In the genomic region with DNA sequence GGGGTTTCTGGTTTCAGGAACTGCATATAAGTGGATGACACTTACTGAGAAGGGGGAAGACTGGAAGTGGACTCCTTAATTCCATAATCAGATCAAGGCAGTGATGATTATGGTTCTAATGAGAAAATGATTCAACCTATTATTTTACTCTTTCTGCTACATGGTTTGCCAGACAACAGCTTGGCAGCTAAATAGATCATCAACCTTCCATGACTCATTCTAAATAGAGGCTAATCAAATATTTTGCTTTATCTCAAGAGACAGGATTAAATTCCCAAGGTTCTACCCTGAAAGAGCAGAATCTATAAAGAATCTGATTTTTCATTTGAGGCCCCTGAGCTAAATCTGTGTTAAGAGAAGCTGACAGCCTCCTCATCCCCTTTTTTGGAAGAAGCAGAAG, we compare ENCODE assay signal across 1 cellular context.
TF ChIP-seq lines count a peak whose summit lies in the region.

No MANE protein-coding gene starts in this region.

TF ChIP-seq in endothelial cell of umbilical vein, 7 proteins besides CTCF, POLR2A, EP300 and RAD21:
- TF ChIP-seq FOS (IDR thresholded peaks at IDR 0.05; ENCODE audit: borderline replicate concordance, insufficient read depth, low read length) (peak; percentile 10), JUN (IDR thresholded peaks at IDR 0.05; ENCODE audit: borderline replicate concordance, insufficient read depth, insufficient read length, low read depth) (no peak)
